Comparison of ENCODE assay signal across 19 cellular contexts in genomic region chr2:11796190-11797171, GRCh38. TPM values are rescaled to one million over a fixed set of nuclear protein-coding genes. Genes with fewer than 3 reads are reported as not detected.
DNase-seq lines count a peak whose midpoint lies in the region; ATAC-seq and TF ChIP-seq lines count a peak whose summit lies in the region.
"Had no signal": no experiment of that assay in that cellular context is flagged by ENCODE, and none has a peak within 500 bp of the region (broad histone marks: within the 10 kb centered on the region; RNA-seq: fewer than 3 reads in every experiment).

No MANE protein-coding gene starts in this region.

- H3K27ac Mint-ChIP-seq in endodermal cell = no peak overlapping the region
- H3K27ac Mint-ChIP-seq: activated CD4-positive, alpha-beta memory T cell treated with anti-CD3 and anti-CD28 coated beads for 36 hours; activated T-helper 2 cell treated with anti-CD3 and anti-CD28 coated beads, Interferon-gamma antibody, Interleukin-2, Interleukin-4, amounts not matched to agents 10 μg/mL and 5 μg/mL and 100 μg/mL, durations not matched to agents 14 hours and 24 hours and 36 hours; neural progenitor cell had no signal

- H3K4me1 Mint-ChIP-seq in endodermal cell = no peaks in the 10 kb centered on the region
- H3K4me1 Mint-ChIP-seq: neural progenitor cell had no signal

- DNase-seq in AG08395 (ENCODE audit: low spot score) = peak; percentile 94
- DNase-seq in G401 (ENCODE audit: low spot score) = peak; percentile 60
- peak; percentile 15 for DNase-seq in endodermal cell
- no peak for DNase-seq in mesenchymal stem cell
- DNase-seq in GM10266 (ENCODE audit: extremely low spot score) = no peak
- DNase-seq in stimulated activated naive CD4-positive, alpha-beta T cell (lab: John Stamatoyannopoulos, UW) = no peak
- DNase-seq: activated CD4-positive, alpha-beta memory T cell treated with anti-CD3 and anti-CD28 coated beads for 36 hours; AML-193; Caco-2; glutamatergic neuron; MG63; midbrain; NCI-H187; sigmoid colon; stimulated activated CD4-positive, alpha-beta T cell treated with anti-CD3 and anti-CD28 coated beads, Interleukin-1b, Interleukin-23, amount 100 ng/mL, for 48 hours had no signal

- H3K27me3 Mint-ChIP-seq in endodermal cell (ENCODE audit: insufficient read depth) = no peaks in the 10 kb centered on the region
- H3K27me3 Mint-ChIP-seq: activated CD4-positive, alpha-beta memory T cell treated with anti-CD3 and anti-CD28 coated beads for 36 hours had no signal

- peaks cover 66% of the 10 kb centered on the region for H3K36me3 ChIP-seq in endodermal cell (ENCODE audit: control insufficient read depth, insufficient read depth, low read length)
- H3K36me3 ChIP-seq in mesenchymal stem cell (ENCODE audit: control insufficient read depth in 1 of 2, insufficient read depth in 2 of 2, low read depth in 1 of 2, low read length in 2 of 2) = peaks cover 51 to 100% of the 10 kb centered on the region in 2 experiments

- H3K27me3 ChIP-seq in endodermal cell (ENCODE audit: control insufficient read depth, insufficient read depth, low read length, poor library complexity, severe bottlenecking) (no peaks in the 10 kb centered on the region), mesenchymal stem cell (ENCODE audit: control insufficient read depth in 1 of 2, insufficient read depth in 1 of 2, low read length in 2 of 2) (no peaks in the 10 kb centered on the region)
- H3K27me3 ChIP-seq: MG63, neural progenitor cell, sigmoid colon had no signal

- H3K79me1 ChIP-seq in mesenchymal stem cell (replicated peaks; ENCODE audit: low read length, poor library complexity, severe bottlenecking) = peaks cover 2% of the 10 kb centered on the region

- no peak overlapping the region for H2BK15ac ChIP-seq in mesenchymal stem cell (ENCODE audit: low read depth, poor library complexity, severe bottlenecking)

- no peak for TF ChIP-seq CTCF in endodermal cell (conservative IDR thresholded peaks at IDR 0.05)
- no peak for TF ChIP-seq CTCF in GM10266 (IDR thresholded peaks at IDR 0.05; ENCODE audit: control insufficient read depth, insufficient read depth, low read depth, missing control alignments)

- H3K9me3 ChIP-seq in endodermal cell (ENCODE audit: control insufficient read depth, low read length) = no peaks in the 10 kb centered on the region
- H3K9me3 ChIP-seq in mesenchymal stem cell (ENCODE audit: control insufficient read depth, low read length) = no peaks in the 10 kb centered on the region
- H3K9me3 ChIP-seq: Caco-2, MG63, sigmoid colon had no signal

- no peak overlapping the region for H3K18ac ChIP-seq in mesenchymal stem cell (ENCODE audit: low read depth in 1 of 2, low read length in 2 of 2)

- H2AK5ac ChIP-seq in mesenchymal stem cell (ENCODE audit: low read length, severe bottlenecking) = no peak overlapping the region

- no peak overlapping the region for H3K14ac ChIP-seq in mesenchymal stem cell (ENCODE audit: low read length in 2 of 2)

- H3K4me2 ChIP-seq in mesenchymal stem cell (ENCODE audit: low read length, poor library complexity, severe bottlenecking) = no peak overlapping the region
- H3K4me2 ChIP-seq: neural progenitor cell had no signal

- H3K36me3 Mint-ChIP-seq in endodermal cell (ENCODE audit: low read depth) = peaks cover 61% of the 10 kb centered on the region

- ATAC-seq in GM21737 (IDR thresholded peaks at IDR 0.05; ENCODE audit: unreplicated experiment) = no peak
- ATAC-seq in SK-N-SH treated with all-trans-retinoic acid at 6 μM for 48 hours = no peak

- WGBS in endodermal cell (ENCODE audit: insufficient coverage in 1 of 2, insufficient read length in 1 of 2), 2 experiments = 94 to 95% methylated on average over 9 to 18 of the region's 18 CpGs
- 96% methylated on average over 18 of the region's 18 CpGs for WGBS in mesenchymal stem cell

- H3K23ac ChIP-seq in mesenchymal stem cell (ENCODE audit: low read length in 2 of 2) = no peak overlapping the region

- no peak overlapping the region for H2BK120ac ChIP-seq in mesenchymal stem cell (ENCODE audit: low read depth, low read length)

- no peak overlapping the region for H3K4me3 Mint-ChIP-seq in endodermal cell
- H3K4me3 Mint-ChIP-seq: activated CD4-positive, alpha-beta memory T cell treated with anti-CD3 and anti-CD28 coated beads for 36 hours; neural progenitor cell had no signal

- H3K4ac ChIP-seq in mesenchymal stem cell (ENCODE audit: low read depth in 1 of 2, low read length in 2 of 2) = no peak overlapping the region

- H4K8ac ChIP-seq in mesenchymal stem cell (ENCODE audit: low read length) = no peak overlapping the region

- H3K27ac ChIP-seq in endodermal cell (ENCODE audit: low read depth, low read length) = no peak overlapping the region
- H3K27ac ChIP-seq in mesenchymal stem cell (ENCODE audit: low read length, poor library complexity, severe bottlenecking) = no peak overlapping the region
- H3K27ac ChIP-seq: neural progenitor cell had no signal

- H3K4me1 ChIP-seq in endodermal cell (ENCODE audit: control insufficient read depth, insufficient read depth, low read length) (no peaks in the 10 kb centered on the region), mesenchymal stem cell (ENCODE audit: control insufficient read depth, insufficient read depth, low read depth, low read length) (no peaks in the 10 kb centered on the region)
- H3K4me1 ChIP-seq: Caco-2, neural progenitor cell, sigmoid colon had no signal

- H2BK5ac ChIP-seq in mesenchymal stem cell (ENCODE audit: low read depth, low read length, poor library complexity, severe bottlenecking) = no peak overlapping the region

- H3K9ac ChIP-seq in endodermal cell (ENCODE audit: extremely low read depth, low read length, poor library complexity, severe bottlenecking) (no peak overlapping the region), mesenchymal stem cell (ENCODE audit: low read length) (peak overlapping the region; percentile 26)
- H3K9ac ChIP-seq: neural progenitor cell had no signal

- no peaks in the 10 kb centered on the region for H3K9me3 Mint-ChIP-seq in endodermal cell
- H3K9me3 Mint-ChIP-seq: activated CD4-positive, alpha-beta memory T cell treated with anti-CD3 and anti-CD28 coated beads for 36 hours; activated T-helper 2 cell treated with anti-CD3 and anti-CD28 coated beads, Interferon-gamma antibody, Interleukin-2, Interleukin-4, amounts not matched to agents 10 μg/mL and 5 μg/mL and 100 μg/mL, durations not matched to agents 14 hours and 24 hours and 36 hours; neural progenitor cell had no signal

- no peak overlapping the region for H2BK12ac ChIP-seq in mesenchymal stem cell (ENCODE audit: low read length in 2 of 2)

- no peak overlapping the region for H3K4me3 ChIP-seq in endodermal cell (ENCODE audit: low read length)
- H3K4me3 ChIP-seq in mesenchymal stem cell (ENCODE audit: insufficient read depth in 1 of 2, low read depth in 1 of 2, low read length in 2 of 2) = peak overlapping the region in 1 of 2 experiments; percentile 27
- H3K4me3 ChIP-seq: MG63, neural progenitor cell, sigmoid colon had no signal

- H4K91ac ChIP-seq in mesenchymal stem cell (ENCODE audit: low read length) = no peak overlapping the region

- in situ Hi-C loops in G401 (cut with HindIII; ENCODE audit: low sequenced_read_pairs) = loop anchor here (25.0 kb wide), 1 partner anchor 109 kb away; no protein-coding TSS in a partner anchor

- no peak overlapping the region for H2AFZ ChIP-seq in mesenchymal stem cell (ENCODE audit: low read depth, low read length)
- H2AFZ ChIP-seq: neural progenitor cell had no signal

TF ChIP-seq in SK-N-SH treated with all-trans-retinoic acid at 6 μM for 48 hours, 23 proteins besides CTCF, POLR2A, EP300 and RAD21 (continues in another document):
- TF ChIP-seq OSR1 (CRISPR knock-in tag; IDR thresholded peaks at IDR 0.05) (no peak), ZFP30 (CRISPR knock-in tag; IDR thresholded peaks at IDR 0.05) (no peak), SNAI2 (CRISPR knock-in tag; IDR thresholded peaks at IDR 0.05) (no peak), TOX (CRISPR knock-in tag; IDR thresholded peaks at IDR 0.05; ENCODE audit: borderline replicate concordance) (no peak)
- TF ChIP-seq, protein P1, sequence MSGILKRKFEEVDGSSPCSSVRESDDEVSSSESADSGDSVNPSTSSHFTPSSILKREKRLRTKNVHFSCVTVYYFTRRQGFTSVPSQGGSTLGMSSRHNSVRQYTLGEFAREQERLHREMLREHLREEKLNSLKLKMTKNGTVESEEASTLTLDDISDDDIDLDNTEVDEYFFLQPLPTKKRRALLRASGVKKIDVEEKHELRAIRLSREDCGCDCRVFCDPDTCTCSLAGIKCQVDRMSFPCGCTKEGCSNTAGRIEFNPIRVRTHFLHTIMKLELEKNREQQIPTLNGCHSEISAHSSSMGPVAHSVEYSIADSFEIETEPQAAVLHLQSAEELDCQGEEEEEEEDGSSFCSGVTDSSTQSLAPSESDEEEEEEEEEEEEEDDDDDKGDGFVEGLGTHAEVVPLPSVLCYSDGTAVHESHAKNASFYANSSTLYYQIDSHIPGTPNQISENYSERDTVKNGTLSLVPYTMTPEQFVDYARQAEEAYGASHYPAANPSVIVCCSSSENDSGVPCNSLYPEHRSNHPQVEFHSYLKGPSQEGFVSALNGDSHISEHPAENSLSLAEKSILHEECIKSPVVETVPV (CRISPR knock-in tag; IDR thresholded peaks at IDR 0.05) = no peak
- TF ChIP-seq, protein P2, sequence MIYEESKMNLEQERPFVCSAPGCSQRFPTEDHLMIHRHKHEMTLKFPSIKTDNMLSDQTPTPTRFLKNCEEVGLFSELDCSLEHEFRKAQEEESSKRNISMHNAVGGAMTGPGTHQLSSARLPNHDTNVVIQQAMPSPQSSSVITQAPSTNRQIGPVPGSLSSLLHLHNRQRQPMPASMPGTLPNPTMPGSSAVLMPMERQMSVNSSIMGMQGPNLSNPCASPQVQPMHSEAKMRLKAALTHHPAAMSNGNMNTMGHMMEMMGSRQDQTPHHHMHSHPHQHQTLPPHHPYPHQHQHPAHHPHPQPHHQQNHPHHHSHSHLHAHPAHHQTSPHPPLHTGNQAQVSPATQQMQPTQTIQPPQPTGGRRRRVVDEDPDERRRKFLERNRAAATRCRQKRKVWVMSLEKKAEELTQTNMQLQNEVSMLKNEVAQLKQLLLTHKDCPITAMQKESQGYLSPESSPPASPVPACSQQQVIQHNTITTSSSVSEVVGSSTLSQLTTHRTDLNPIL (CRISPR knock-in tag; IDR thresholded peaks at IDR 0.05; ENCODE audit: low read depth) = no peak

RNA-seq across cellular contexts. Expression of gene LPIN1, which starts 50.0 kb away (rescaled TPM):
- total RNA-seq in G401 (2014; rRNA removed; shearing (Covaris generic)) = 12.7 and 30.4 TPM in 2 replicates
- total RNA-seq in endodermal cell = 10 to 100 TPM; 23.9 to 24.3 TPM
- 20.8 TPM for polyA plus RNA-seq in endodermal cell (2013, experiment 1 of 2)
- polyA plus RNA-seq in endodermal cell (2013, experiment 2 of 2) = 17.4 TPM
- polyA plus RNA-seq in mesenchymal stem cell (2013, experiment 1 of 2) = 42.3 TPM
- polyA plus RNA-seq in mesenchymal stem cell (2013, experiment 2 of 2) = 40.8 TPM

Comparison
In these comparisons a context has a peak if more than half of its experiments do, and no peak if none do; other contexts are left out.
1. DNase-seq: peak in AG08395 (single experiment), G401 (single experiment) and endodermal cell (single experiment); none in mesenchymal stem cell (single experiment), GM10266 (single experiment) and stimulated activated naive CD4-positive, alpha-beta T cell (0 of 6).